9 cellular contexts compared by ENCODE assay signal in genomic region chr16:10668322-10669045, GRCh38. TPM values are rescaled to one million over a fixed set of nuclear protein-coding genes. Genes with fewer than 3 reads are reported as not detected.
DNase-seq lines count a peak whose midpoint lies in the region; TF ChIP-seq lines count a peak whose summit lies in the region.
"Had no signal": no experiment of that assay in that cellular context is flagged by ENCODE, and none has a peak within 500 bp of the region (broad histone marks: within the 10 kb centered on the region; RNA-seq: fewer than 3 reads in every experiment).

No MANE protein-coding gene starts in this region.

- no peak overlapping the region for H3K4me3 Mint-ChIP-seq in mesothelial cell of epicardium
- H3K4me3 Mint-ChIP-seq: activated naive CD8-positive, alpha-beta T cell had no signal

- H3K4me3 ChIP-seq in A673 (ENCODE audit: low read depth, low read length, poor library complexity, severe bottlenecking) (no peak overlapping the region), OCI-LY7 (ENCODE audit: low read depth, low read length, poor library complexity, severe bottlenecking) (no peak overlapping the region), fibroblast of mammary gland (ENCODE audit: control insufficient read depth, low read depth, low read length) (no peak overlapping the region), vagina (no peak overlapping the region)

- no peak overlapping the region for H3K4me2 ChIP-seq in OCI-LY7 (ENCODE audit: low read length)

- intact Hi-C loops in A673 (cut with micrococcal nuclease; ENCODE audit: unreplicated experiment) (no loop called here), OCI-LY7 (cut with micrococcal nuclease; ENCODE audit: unreplicated experiment) (no loop called here), vagina (cut with DNase I) (no loop called here)

- H3K27ac ChIP-seq in A673 (ENCODE audit: low read depth, low read length, poor library complexity, severe bottlenecking) = no peak overlapping the region
- no peak overlapping the region for H3K27ac ChIP-seq in OCI-LY7 (ENCODE audit: low read depth, low read length, poor library complexity, severe bottlenecking)
- no peak overlapping the region for H3K27ac ChIP-seq in vagina

- no peak for TF ChIP-seq POLR2A in vagina (IDR thresholded peaks at IDR 0.05)

- TF ChIP-seq CTCF in A673 (conservative IDR thresholded peaks at IDR 0.05; ENCODE audit: low read depth, low read length) = peak; percentile 58
- TF ChIP-seq CTCF in GM10266 (IDR thresholded peaks at IDR 0.05; ENCODE audit: control insufficient read depth, insufficient read depth, low read depth, missing control alignments) = peak; percentile 54
- peak; percentile 72 for TF ChIP-seq CTCF in OCI-LY7 (conservative IDR thresholded peaks at IDR 0.05; ENCODE audit: low read length)
- peak; percentile 59 for TF ChIP-seq CTCF in fibroblast of mammary gland (conservative IDR thresholded peaks at IDR 0.05; ENCODE audit: control insufficient read depth, insufficient read depth, low read depth, low read length)
- TF ChIP-seq CTCF in mesothelial cell of epicardium (IDR thresholded peaks at IDR 0.05; ENCODE audit: unreplicated experiment) = no peak
- TF ChIP-seq CTCF in vagina (IDR thresholded peaks at IDR 0.05) = no peak

- no peaks in the 10 kb centered on the region for H3K4me1 Mint-ChIP-seq in mesothelial cell of epicardium

- H3K27me3 ChIP-seq in A673 (replicated peaks; ENCODE audit: insufficient read depth, low read depth, low read length, poor library complexity) (no peaks in the 10 kb centered on the region), vagina (no peaks in the 10 kb centered on the region)

- no peaks in the 10 kb centered on the region for H4K20me1 ChIP-seq in OCI-LY7 (ENCODE audit: insufficient read depth, low read length)

- no peaks in the 10 kb centered on the region for H3K36me3 Mint-ChIP-seq in mesothelial cell of epicardium
- H3K36me3 Mint-ChIP-seq: activated naive CD8-positive, alpha-beta T cell had no signal

- H3K79me2 ChIP-seq in OCI-LY7 (ENCODE audit: insufficient read depth, low read depth, low read length) = no peaks in the 10 kb centered on the region

- no peaks in the 10 kb centered on the region for H3K27me3 Mint-ChIP-seq in mesothelial cell of epicardium (ENCODE audit: low read depth)

- H3K4me1 ChIP-seq in A673 (ENCODE audit: insufficient read depth, low read length, poor library complexity, severe bottlenecking) (no peaks in the 10 kb centered on the region), OCI-LY7 (ENCODE audit: insufficient read depth, low read length, poor library complexity, severe bottlenecking) (no peaks in the 10 kb centered on the region), vagina (no peaks in the 10 kb centered on the region)

- POLR2A ChIA-PET in A673 (lab: Charles Lee; ENCODE audit: low non-redundant PET) = no interaction called here
- POLR2A ChIA-PET in OCI-LY7 (lab: Charles Lee) = interaction anchor here (0.7 kb wide), 1 partner anchor 305 kb away, joined by 4 read pairs; no protein-coding TSS in a partner anchor

- peak; percentile 36 for DNase-seq in A673 (ENCODE audit: low spot score)
- peak; percentile 47 for DNase-seq in GM10266 (ENCODE audit: extremely low spot score)
- DNase-seq in OCI-LY7 (ENCODE audit: low spot score) = peak; percentile 21
- peak; percentile 23 for DNase-seq in fibroblast of mammary gland (ENCODE audit: low read depth)
- peak; percentile 28 for DNase-seq in putamen (ENCODE audit: low spot score)
- no peak for DNase-seq in SW480 (ENCODE audit: low spot score)
- no peak for DNase-seq in mesothelial cell of epicardium (ENCODE audit: low spot score in 2 of 2, unreplicated experiment in 2 of 2)
- DNase-seq in vagina (ENCODE audit: extremely low spot score in 2 of 2) = no peak

- no peak overlapping the region for H3K27ac Mint-ChIP-seq in mesothelial cell of epicardium
- H3K27ac Mint-ChIP-seq: activated naive CD8-positive, alpha-beta T cell had no signal

- no peak overlapping the region for H2AFZ ChIP-seq in OCI-LY7 (ENCODE audit: low read length)

- H3K9me2 ChIP-seq in OCI-LY7 (ENCODE audit: insufficient read depth, low read length) = no peaks in the 10 kb centered on the region

- H3K36me3 ChIP-seq in A673 (ENCODE audit: insufficient read depth, low read length, poor library complexity, severe bottlenecking) = no peaks in the 10 kb centered on the region
- H3K36me3 ChIP-seq in OCI-LY7 (ENCODE audit: insufficient read depth, low read length) = no peaks in the 10 kb centered on the region
- H3K36me3 ChIP-seq in vagina = no peaks in the 10 kb centered on the region

- CTCF ChIA-PET in A673 (lab: Charles Lee) = no interaction called here
- CTCF ChIA-PET in OCI-LY7 (lab: Charles Lee; ENCODE audit: unreplicated experiment) = no interaction called here

- no peaks in the 10 kb centered on the region for H3K9me3 Mint-ChIP-seq in mesothelial cell of epicardium

- no TSS peak for BruUV-seq in A673 (replicated peaks; lab: Mats Ljungman, UMichigan)
- BruUV-seq in OCI-LY7 (replicated peaks; lab: Mats Ljungman, UMichigan) = no TSS peak

- H3K9me3 ChIP-seq in A673 (ENCODE audit: low read depth, low read length, poor library complexity, severe bottlenecking) = no peaks in the 10 kb centered on the region
- no peaks in the 10 kb centered on the region for H3K9me3 ChIP-seq in OCI-LY7 (ENCODE audit: low read length)
- no peaks in the 10 kb centered on the region for H3K9me3 ChIP-seq in vagina

RNA-seq across cellular contexts. Expression of gene TEKT5, which starts 26.2 kb away (rescaled TPM):
- total RNA-seq in A673 (2021) (not detected in 2 replicates), OCI-LY7 (2022) (0.74 and 1.00 TPM in 2 replicates), mesothelial cell of epicardium (0.64 to 1.1 TPM (median 1.0 TPM) in 3 replicates), vagina (not detected)
- total RNA-seq in OCI-LY7 (2014; rRNA removed; shearing (Covaris generic)) = 0.32 TPM in 1 of 2 replicates, not detected in the other

Comparison
In these comparisons a context has a peak if more than half of its experiments do, and no peak if none do; other contexts are left out.
1. DNase-seq: peak in A673 (single experiment), GM10266 (single experiment), OCI-LY7 (single experiment), fibroblast of mammary gland (single experiment) and putamen (single experiment); none in SW480 (single experiment), mesothelial cell of epicardium (0 of 2) and vagina (0 of 2).
2. CTCF ChIP-seq: peak in A673 (single experiment), GM10266 (single experiment), OCI-LY7 (single experiment) and fibroblast of mammary gland (single experiment); none in mesothelial cell of epicardium (single experiment) and vagina (0 of 3).